In the genomic region with DNA sequence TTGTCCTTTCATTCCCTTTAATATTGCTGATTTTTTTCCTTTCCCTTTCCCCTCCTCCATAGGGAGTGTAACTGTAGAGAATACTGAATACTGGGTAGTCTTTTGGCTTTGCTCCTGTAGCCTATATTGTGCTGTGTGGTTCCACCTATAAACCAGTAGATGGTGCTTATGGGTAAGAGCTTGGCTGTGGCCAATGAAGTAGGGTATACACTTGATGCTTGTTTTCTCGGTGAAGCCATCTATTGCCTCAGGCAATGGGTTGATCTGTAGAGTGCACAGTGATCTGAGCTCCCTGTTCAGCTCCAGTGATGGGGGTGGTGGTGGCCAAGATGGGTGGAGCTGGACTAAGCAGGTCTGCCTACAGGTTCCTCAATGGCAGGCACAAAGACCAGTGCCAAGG, we compare ENCODE assay signal across 18 cellular contexts.
DNase-seq lines count a peak whose midpoint lies in the region; ATAC-seq and TF ChIP-seq lines count a peak whose summit lies in the region.
"Had no signal": no experiment of that assay in that cellular context is flagged by ENCODE, and none has a peak within 500 bp of the region (broad histone marks: within the 10 kb centered on the region; RNA-seq: fewer than 3 reads in every experiment).

No MANE protein-coding gene starts in this region.

- H3K36me3 ChIP-seq in MM.1S (replicated peaks; ENCODE audit: insufficient read depth, low read length) = no peaks in the 10 kb centered on the region
- H3K36me3 ChIP-seq: colonic mucosa, esophagus squamous epithelium, upper lobe of right lung had no signal

- in situ Hi-C loops in SK-MEL-5 (cut with HindIII; ENCODE audit: low pct_unique_long_range_greater_than_20kb, low sequenced_read_pairs) = no loop called here

- no peaks in the 10 kb centered on the region for H4K20me1 ChIP-seq in MM.1S (ENCODE audit: insufficient read depth, low read length)

- H3K4me3 ChIP-seq in MM.1S (ENCODE audit: low read length) = no peak overlapping the region
- H3K4me3 ChIP-seq: colonic mucosa, esophagus squamous epithelium, hepatocyte, upper lobe of right lung had no signal

- H3K9me3 ChIP-seq in MM.1S (replicated peaks; ENCODE audit: insufficient read depth, low read length) = no peaks in the 10 kb centered on the region
- H3K9me3 ChIP-seq: colonic mucosa, upper lobe of right lung had no signal

- H3K4me1 ChIP-seq in MM.1S (ENCODE audit: low read length) = no peaks in the 10 kb centered on the region
- H3K4me1 ChIP-seq: colonic mucosa, esophagus squamous epithelium, upper lobe of right lung had no signal

- H3F3A ChIP-seq in MM.1S (ENCODE audit: insufficient read depth, low read length) = no peaks in the 10 kb centered on the region

- H3K4me2 ChIP-seq in MM.1S (ENCODE audit: low read depth, low read length) = no peak overlapping the region
- H3K4me2 ChIP-seq: hepatocyte had no signal

- H3K27ac ChIP-seq in 22Rv1 (no peak overlapping the region), MM.1S (ENCODE audit: low read length) (no peak overlapping the region), caudate nucleus (ENCODE audit: low read depth, low read length) (no peak overlapping the region)
- H3K27ac ChIP-seq: colonic mucosa, esophagus squamous epithelium, hepatocyte, upper lobe of right lung had no signal

- no peaks in the 10 kb centered on the region for H3K27me3 ChIP-seq in MM.1S (replicated peaks; ENCODE audit: insufficient read depth, low read length)
- H3K27me3 ChIP-seq: colonic mucosa, esophagus squamous epithelium, hepatocyte, upper lobe of right lung had no signal

- DNase-seq in ELF-1 (ENCODE audit: low read depth, low spot score) (peak; percentile 52), MM.1S (peak; percentile 38), SK-MEL-5 (ENCODE audit: low read depth, low spot score) (peak; percentile 76), caudate nucleus (lab: John Stamatoyannopoulos, UW) (no peak), activated gamma-delta T cell (lab: John Stamatoyannopoulos, UW) (no peak)
- DNase-seq: activated CD4-positive, alpha-beta T cell treated with anti-CD3 and anti-CD28 coated beads, Interleukin-2, amount 10 ng/mL, durations not matched to agents 24 days and 14 days; colonic mucosa; esophagus squamous epithelium; HFFc6; NCI-H1930; stimulated activated naive CD4-positive, alpha-beta T cell; upper lobe of right lung had no signal

- H3K79me2 ChIP-seq in MM.1S (ENCODE audit: low read length) = no peaks in the 10 kb centered on the region
- H3K79me2 ChIP-seq: hepatocyte had no signal

- no peak overlapping the region for H3K9ac ChIP-seq in MM.1S (ENCODE audit: low read length)

- H2AFZ ChIP-seq in MM.1S (ENCODE audit: low read length) = no peak overlapping the region
- H2AFZ ChIP-seq: hepatocyte had no signal

- ATAC-seq in HG03025 (IDR thresholded peaks at IDR 0.05; ENCODE audit: low FRiP score, unreplicated experiment) (no peak), GM19324 (IDR thresholded peaks at IDR 0.05; ENCODE audit: low FRiP score, unreplicated experiment) (no peak)
- ATAC-seq: natural killer cell treated with Interleukin-12 subunit alpha and Interleukin-12 subunit beta and Interleukin-15 and Interleukin-18, amount 100 ng/mL, for 72 hours; sciatic nerve; upper lobe of right lung had no signal

- H3K9me2 ChIP-seq in MM.1S (replicated peaks; ENCODE audit: insufficient read depth, low read length) = no peaks in the 10 kb centered on the region

- TF ChIP-seq CTCF in 22Rv1 (IDR thresholded peaks at IDR 0.05) (peak; percentile 82), MM.1S (IDR thresholded peaks at IDR 0.05; ENCODE audit: low read length) (peak; percentile 51)

Comparison
In these comparisons a context has a peak if more than half of its experiments do, and no peak if none do; other contexts are left out.
1. DNase-seq: peak in ELF-1 (single experiment), MM.1S (single experiment) and SK-MEL-5 (single experiment); none in caudate nucleus (0 of 61) and activated gamma-delta T cell (single experiment).